In the genomic region with DNA sequence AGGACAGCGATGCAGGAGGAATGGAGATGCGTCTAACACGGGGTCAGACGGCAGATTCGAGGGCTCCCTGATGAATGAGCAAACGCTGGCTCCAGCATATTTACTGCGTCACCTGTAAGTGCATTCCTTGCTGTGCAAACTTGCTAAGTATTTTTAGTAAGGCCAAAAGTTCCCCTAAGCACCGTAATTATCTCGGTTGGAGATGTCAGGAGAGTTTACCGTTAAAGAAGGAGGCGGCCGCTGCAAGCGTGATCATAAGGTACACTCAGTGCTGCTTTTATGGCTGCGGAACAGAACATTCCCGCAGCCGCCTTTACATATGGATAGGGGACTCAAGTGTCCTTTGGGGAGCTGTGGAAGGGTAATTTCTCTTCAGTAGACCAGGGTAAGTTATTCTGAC, we compare ENCODE assay signal across 17 cellular contexts.
A peak's percentile ranks its signal among the peaks of the same experiment; 100 is the strongest.
DNase-seq lines count a peak whose midpoint lies in the region; ATAC-seq, FAIRE-seq and TF ChIP-seq lines count a peak whose summit lies in the region.
"Had no signal": no experiment of that assay in that cellular context is flagged by ENCODE, and none has a peak within 500 bp of the region (broad histone marks: within the 10 kb centered on the region; RNA-seq: fewer than 3 reads in every experiment).

No MANE protein-coding gene starts in this region.

- no peak overlapping the region for H3K9ac ChIP-seq in kidney (ENCODE audit: low read length in 2 of 2)

- H3K4me3 Mint-ChIP-seq in nephron progenitor cell = no peak overlapping the region
- H3K4me3 Mint-ChIP-seq: CD4-positive, alpha-beta memory T cell had no signal

- H3K36me3 Mint-ChIP-seq in nephron progenitor cell (ENCODE audit: low read depth) = no peaks in the 10 kb centered on the region
- H3K36me3 Mint-ChIP-seq: CD4-positive, alpha-beta memory T cell had no signal

- no peaks in the 10 kb centered on the region for H3K36me3 ChIP-seq in kidney (ENCODE audit: control insufficient read depth in 1 of 2, insufficient read depth in 2 of 2, low read length in 2 of 2)
- H3K36me3 ChIP-seq: HAP-1, SJCRH30 had no signal

- no peaks in the 10 kb centered on the region for H3K4me1 ChIP-seq in kidney (ENCODE audit: control insufficient read depth in 1 of 2, insufficient read depth in 1 of 2, low read depth in 1 of 2, low read length in 2 of 2)
- H3K4me1 ChIP-seq: HAP-1, SJCRH30 had no signal

- H3K4me1 Mint-ChIP-seq in nephron progenitor cell = peaks cover 30% of the 10 kb centered on the region
- H3K4me1 Mint-ChIP-seq: CD4-positive, alpha-beta memory T cell had no signal

- H3K9me3 ChIP-seq in kidney (ENCODE audit: control insufficient read depth in 1 of 2, low read length in 2 of 2) = no peaks in the 10 kb centered on the region
- H3K9me3 ChIP-seq: HAP-1, SJCRH30 had no signal

- intact Hi-C loops in kidney (cut with DNase I) = no loop called here

- peaks cover 8% of the 10 kb centered on the region for H3K9me3 Mint-ChIP-seq in nephron progenitor cell

- H3K27me3 Mint-ChIP-seq in nephron progenitor cell (ENCODE audit: low read depth, poor library complexity) = peaks cover 7% of the 10 kb centered on the region

- TF ChIP-seq CTCF in nephron progenitor cell (IDR thresholded peaks at IDR 0.05) (no peak), kidney (IDR thresholded peaks at IDR 0.05; ENCODE audit: borderline replicate concordance, extremely low read depth, insufficient read depth) (no peak)

- H3K27ac Mint-ChIP-seq in nephron progenitor cell = peak overlapping the region; percentile 36

- ATAC-seq in GM18873 (IDR thresholded peaks at IDR 0.05; ENCODE audit: low FRiP score, unreplicated experiment) (no peak), GM21576 (IDR thresholded peaks at IDR 0.05; ENCODE audit: unreplicated experiment) (no peak)
- ATAC-seq: Panc1 had no signal

- DNase-seq in DMS79 treated with DMSO at 0.1 percent for 48 hours (lab: John Stamatoyannopoulos, UW) (peak; percentile 61), NCI-H187 (lab: John Stamatoyannopoulos, UW) (peak; percentile 43 to 67), NCI-H69 (lab: John Stamatoyannopoulos, UW) (peak; percentile 74), nephron progenitor cell (no peak), kidney (no peak)
- DNase-seq in activated naive CD4-positive, alpha-beta T cell treated with anti-CD3 and anti-CD28 coated beads, Interleukin-2, amount 50 U/mL, for 16 hours = no peak
- DNase-seq: CD4-positive, alpha-beta memory T cell; IMR-90; NCI-H1436 treated with DMSO at 0.1 percent for 48 hours; NCI-H510A; SJCRH30 had no signal

- no peak overlapping the region for H3K27ac ChIP-seq in kidney (ENCODE audit: low read depth in 2 of 2, low read length in 2 of 2)
- H3K27ac ChIP-seq: HL-60, SJCRH30 had no signal

- no peak overlapping the region for H3K4me3 ChIP-seq in kidney (ENCODE audit: low read length in 2 of 2)
- H3K4me3 ChIP-seq: HAP-1, SJCRH30 had no signal

- FAIRE-seq in kidney (lab: Jason Lieb, UNC) = no peak
- FAIRE-seq: A204.1 had no signal

Comparison
In these comparisons a context has a peak if more than half of its experiments do, and no peak if none do; other contexts are left out.
1. DNase-seq: peak in DMS79 treated with DMSO at 0.1 percent for 48 hours (single experiment), NCI-H187 (2 of 2) and NCI-H69 (single experiment); none in nephron progenitor cell (single experiment), activated naive CD4-positive, alpha-beta T cell treated with anti-CD3 and anti-CD28 coated beads, Interleukin-2, amount 50 U/mL, for 16 hours (single experiment) and kidney (single experiment).